ENCODE assay signal across 23 cellular contexts in the genomic region with DNA sequence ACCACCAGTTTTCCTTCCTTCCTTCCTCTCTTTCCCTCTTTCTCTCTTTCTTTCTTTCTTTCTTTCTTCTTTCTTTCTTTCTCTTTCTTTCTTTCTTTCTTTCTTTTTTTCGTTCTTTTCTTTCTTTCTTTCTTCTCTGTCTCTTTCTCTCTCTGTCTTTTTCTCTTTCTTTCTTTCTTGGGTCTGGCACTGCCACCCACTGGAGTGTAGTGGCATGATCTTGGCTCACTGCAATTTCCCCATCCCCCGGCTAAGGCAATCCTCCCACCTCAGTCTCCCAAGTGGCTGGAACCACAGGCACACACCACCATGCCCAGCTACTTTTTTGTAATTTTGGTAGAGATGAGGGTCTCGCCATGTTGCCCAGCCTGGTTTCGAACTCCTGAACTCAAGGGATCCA.
"Had no signal": no experiment of that assay in that cellular context is flagged by ENCODE, and none has a peak within 500 bp of the region (broad histone marks: within the 10 kb centered on the region; RNA-seq: fewer than 3 reads in every experiment).

No MANE protein-coding gene starts in this region.

- H3K27me3 ChIP-seq: heart left ventricle, pancreas, right atrium auricular region, thyroid gland, upper lobe of right lung had no signal

- H3K27ac Mint-ChIP-seq: activated CD4-positive, alpha-beta memory T cell treated with anti-CD3 and anti-CD28 coated beads, Interleukin-2, amount 10 ng/mL, durations not matched to agents 7 days and 5 days; activated CD4-positive, alpha-beta T cell treated with anti-CD3 and anti-CD28 coated beads, Interleukin-2, amount 10 ng/mL, durations not matched to agents 24 days and 14 days; activated naive CD4-positive, alpha-beta T cell treated with anti-CD3 and anti-CD28 coated beads, Interleukin-2, amount 50 U/mL, for 24 hours; activated T-helper 1 cell treated with anti-CD3 and anti-CD28 coated beads, Interleukin-12 subunit alpha, Interleukin-12 subunit beta, Interleukin-2, Interleukin-4 antibody, amounts not matched to agents 30 ng/mL and 10 ng/mL and 1 ng/mL, durations not matched to agents 14 hours and 24 hours and 36 hours; brain; nephron progenitor cell; stimulated activated naive CD8-positive, alpha-beta T cell treated with anti-CD3 and anti-CD28 coated beads, Interleukin-15, Interleukin-2, amounts not matched to agents 100 ng/mL and 50 ng/mL, for 24 hours had no signal

- H3K4me3 Mint-ChIP-seq: activated CD4-positive, alpha-beta memory T cell treated with anti-CD3 and anti-CD28 coated beads, Interleukin-2, amount 10 ng/mL, durations not matched to agents 7 days and 5 days; activated CD4-positive, alpha-beta T cell treated with anti-CD3 and anti-CD28 coated beads, Interleukin-2, amount 10 ng/mL, durations not matched to agents 24 days and 14 days; activated naive CD4-positive, alpha-beta T cell treated with anti-CD3 and anti-CD28 coated beads, Interleukin-2, amount 50 U/mL, for 24 hours; activated T-helper 1 cell treated with anti-CD3 and anti-CD28 coated beads, Interleukin-12 subunit alpha, Interleukin-12 subunit beta, Interleukin-2, Interleukin-4 antibody, amounts not matched to agents 30 ng/mL and 10 ng/mL and 1 ng/mL, durations not matched to agents 14 hours and 24 hours and 36 hours; brain; nephron progenitor cell; stimulated activated naive CD8-positive, alpha-beta T cell treated with anti-CD3 and anti-CD28 coated beads, Interleukin-15, Interleukin-2, amounts not matched to agents 100 ng/mL and 50 ng/mL, for 24 hours had no signal

- H3K4me1 ChIP-seq: heart left ventricle, lower lobe of right lung, pancreas, psoas muscle, right atrium auricular region, thyroid gland, upper lobe of right lung had no signal

- H3K9me3 ChIP-seq: heart left ventricle, lower lobe of right lung, mucosa of descending colon, pancreas, right atrium auricular region, thyroid gland, upper lobe of right lung had no signal

- DNase-seq: activated CD4-positive, alpha-beta memory T cell treated with anti-CD3 and anti-CD28 coated beads, Interleukin-2, amount 10 ng/mL, durations not matched to agents 7 days and 5 days; activated CD4-positive, alpha-beta T cell treated with anti-CD3 and anti-CD28 coated beads, Interleukin-2, amount 10 ng/mL, durations not matched to agents 24 days and 14 days; activated gamma-delta T cell treated with Interleukin-2 at 50 U/mL for 16 hours; aorta; dermis blood vessel endothelial cell; effector memory CD4-positive, alpha-beta T cell; heart left ventricle; kidney; lower lobe of right lung; mesendoderm; nephron progenitor cell; pancreas; psoas muscle; substantia nigra; T1000; thyroid gland; upper lobe of right lung had no signal

- FAIRE-seq: kidney, pancreas had no signal

- H3K4me3 ChIP-seq: heart left ventricle, lower lobe of right lung, mucosa of descending colon, pancreas, psoas muscle, right atrium auricular region, thyroid gland, upper lobe of right lung had no signal

- H3K27me3 Mint-ChIP-seq: activated CD4-positive, alpha-beta memory T cell treated with anti-CD3 and anti-CD28 coated beads, Interleukin-2, amount 10 ng/mL, durations not matched to agents 7 days and 5 days; activated CD4-positive, alpha-beta T cell treated with anti-CD3 and anti-CD28 coated beads, Interleukin-2, amount 10 ng/mL, durations not matched to agents 24 days and 14 days; activated naive CD4-positive, alpha-beta T cell treated with anti-CD3 and anti-CD28 coated beads, Interleukin-2, amount 50 U/mL, for 24 hours; brain; stimulated activated naive CD8-positive, alpha-beta T cell treated with anti-CD3 and anti-CD28 coated beads, Interleukin-15, Interleukin-2, amounts not matched to agents 100 ng/mL and 50 ng/mL, for 24 hours had no signal

- H3K27ac ChIP-seq: heart left ventricle, lower lobe of right lung, pancreas, psoas muscle, right atrium auricular region, thyroid gland, upper lobe of right lung had no signal

- H3K36me3 Mint-ChIP-seq: activated naive CD4-positive, alpha-beta T cell treated with anti-CD3 and anti-CD28 coated beads, Interleukin-2, amount 50 U/mL, for 24 hours; brain had no signal

- H3K9me3 Mint-ChIP-seq: activated CD4-positive, alpha-beta T cell treated with anti-CD3 and anti-CD28 coated beads, Interleukin-2, amount 10 ng/mL, durations not matched to agents 24 days and 14 days; activated naive CD4-positive, alpha-beta T cell treated with anti-CD3 and anti-CD28 coated beads, Interleukin-2, amount 50 U/mL, for 24 hours; activated T-helper 1 cell treated with anti-CD3 and anti-CD28 coated beads, Interleukin-12 subunit alpha, Interleukin-12 subunit beta, Interleukin-2, Interleukin-4 antibody, amounts not matched to agents 30 ng/mL and 10 ng/mL and 1 ng/mL, durations not matched to agents 14 hours and 24 hours and 36 hours had no signal

- ATAC-seq: heart left ventricle, lower lobe of right lung, mucosa of descending colon, pancreas, psoas muscle, upper lobe of right lung had no signal

- H3K36me3 ChIP-seq: heart left ventricle, lower lobe of right lung, pancreas, right atrium auricular region, thyroid gland, upper lobe of right lung had no signal

- H3K4me1 Mint-ChIP-seq: activated CD4-positive, alpha-beta memory T cell treated with anti-CD3 and anti-CD28 coated beads, Interleukin-2, amount 10 ng/mL, durations not matched to agents 7 days and 5 days; activated CD4-positive, alpha-beta T cell treated with anti-CD3 and anti-CD28 coated beads, Interleukin-2, amount 10 ng/mL, durations not matched to agents 24 days and 14 days; activated naive CD4-positive, alpha-beta T cell treated with anti-CD3 and anti-CD28 coated beads, Interleukin-2, amount 50 U/mL, for 24 hours; brain; nephron progenitor cell had no signal
